1 cellular context compared by ENCODE assay signal in the genomic region with DNA sequence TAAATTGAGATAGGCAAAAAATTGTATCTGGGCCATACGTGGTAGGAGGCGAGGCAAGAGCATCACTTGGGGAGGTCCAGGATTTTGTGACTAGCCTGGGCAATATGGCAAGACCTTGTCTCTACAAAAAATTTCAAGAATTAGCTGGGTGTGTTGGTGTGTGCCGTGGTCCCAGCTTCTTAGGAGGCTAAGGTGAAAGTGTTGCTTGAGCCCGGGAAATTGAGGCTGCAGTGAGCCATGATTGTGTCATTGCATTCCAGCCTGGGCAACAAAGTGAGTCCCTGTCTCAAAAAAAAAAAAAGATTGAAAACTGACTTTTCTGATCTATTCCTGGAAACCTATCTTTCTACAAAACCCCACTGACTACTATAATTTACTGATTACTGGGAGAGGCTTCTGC.
TF ChIP-seq lines count a peak whose summit lies in the region.

No MANE protein-coding gene starts in this region.

TF ChIP-seq in IMR-90, 13 proteins besides CTCF, POLR2A, EP300 and RAD21:
- TF ChIP-seq MAZ (IDR thresholded peaks at IDR 0.05; ENCODE audit: borderline replicate concordance, low read depth, low read length), result no peak
- no peak for TF ChIP-seq NFE2L2 (IDR thresholded peaks at IDR 0.05; ENCODE audit: low read depth, low read length)
- TF ChIP-seq, protein P1, sequence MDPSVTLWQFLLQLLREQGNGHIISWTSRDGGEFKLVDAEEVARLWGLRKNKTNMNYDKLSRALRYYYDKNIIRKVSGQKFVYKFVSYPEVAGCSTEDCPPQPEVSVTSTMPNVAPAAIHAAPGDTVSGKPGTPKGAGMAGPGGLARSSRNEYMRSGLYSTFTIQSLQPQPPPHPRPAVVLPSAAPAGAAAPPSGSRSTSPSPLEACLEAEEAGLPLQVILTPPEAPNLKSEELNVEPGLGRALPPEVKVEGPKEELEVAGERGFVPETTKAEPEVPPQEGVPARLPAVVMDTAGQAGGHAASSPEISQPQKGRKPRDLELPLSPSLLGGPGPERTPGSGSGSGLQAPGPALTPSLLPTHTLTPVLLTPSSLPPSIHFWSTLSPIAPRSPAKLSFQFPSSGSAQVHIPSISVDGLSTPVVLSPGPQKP (IDR thresholded peaks at IDR 0.05; ENCODE audit: borderline replicate concordance, low read depth, low read length), result no peak
- no peak for TF ChIP-seq CHD1 (IDR thresholded peaks at IDR 0.05; ENCODE audit: low read depth, low read length)
- peak; percentile 44; the same call in 1 of the 2 replicates for TF ChIP-seq CEBPB (IDR thresholded peaks at IDR 0.05; ENCODE audit: low read depth, low read length)
- no peak for TF ChIP-seq FOS (IDR thresholded peaks at IDR 0.05; ENCODE audit: low read depth, low read length)
